17 cellular contexts compared by ENCODE assay signal in genomic region chr1:81757398-81758020, GRCh38. TPM values are rescaled to one million over a fixed set of nuclear protein-coding genes. Genes with fewer than 3 reads are reported as not detected.
"Had no signal": no experiment of that assay in that cellular context is flagged by ENCODE, and none has a peak within 500 bp of the region (broad histone marks: within the 10 kb centered on the region; RNA-seq: fewer than 3 reads in every experiment).

No MANE protein-coding gene starts in this region.

- H3K27ac ChIP-seq: body of pancreas, colonic mucosa, esophagus squamous epithelium, thyroid gland, uterus had no signal

- ATAC-seq: activated CD8-positive, alpha-beta memory T cell treated with anti-CD3 and anti-CD28 coated beads, Interleukin-2, amount 10 ng/mL, durations not matched to agents 7 days and 5 days; body of pancreas; left lobe of liver; naive thymus-derived CD8-positive, alpha-beta T cell; T-cell had no signal

- H3K4me1 ChIP-seq: body of pancreas, colonic mucosa, uterus had no signal

- H3K36me3 ChIP-seq: colonic mucosa, esophagus squamous epithelium, thyroid gland, uterus had no signal

- H3K9me3 ChIP-seq: body of pancreas, colonic mucosa, esophagus squamous epithelium, thyroid gland, uterus had no signal

- H3K4me3 ChIP-seq: body of pancreas, colonic mucosa, esophagus squamous epithelium, thyroid gland, uterus had no signal

- H3K27me3 ChIP-seq: body of pancreas, colonic mucosa, esophagus squamous epithelium, thyroid gland, uterus had no signal

- DNase-seq: activated CD4-positive, alpha-beta T cell treated with anti-CD3 and anti-CD28 coated beads, Interleukin-2, amount 50 U/mL, for 48 hours; activated CD8-positive, alpha-beta memory T cell treated with anti-CD3 and anti-CD28 coated beads, Interleukin-2, amount 10 ng/mL, durations not matched to agents 7 days and 5 days; activated effector memory CD4-positive, alpha-beta T cell treated with Interleukin-2 at 50 U/mL for 16 hours; activated T-cell treated with anti-CD3 and anti-CD28 coated beads, Interleukin-2, amount 50 U/mL, for 1 hour; body of pancreas; central memory CD4-positive, alpha-beta T cell; colonic mucosa; esophagus squamous epithelium; hippocampal formation; naive thymus-derived CD8-positive, alpha-beta T cell; stimulated activated CD4-positive, alpha-beta T cell treated with anti-CD3 and anti-CD28 coated beads, Interleukin-12 subunit alpha, Interleukin-12 subunit beta, amount 100 ng/mL, for 4 hours; stimulated activated CD4-positive, alpha-beta T cell treated with anti-CD3 and anti-CD28 coated beads, Interleukin-2, amount 100 ng/mL, for 24 hours; T-cell; T-helper 9 cell; uterus had no signal

RNA-seq across cellular contexts. Expression of gene ADGRL2, which starts 43.2 kb away (rescaled TPM):
- polyA plus RNA-seq: naive thymus-derived CD8-positive, alpha-beta T cell had no signal
